In genomic region chr15:90930861-90931629, GRCh38 we compare ENCODE assay signal across 1 cellular context.
TF ChIP-seq lines count a peak whose summit lies in the region.

No MANE protein-coding gene starts in this region.

TF ChIP-seq in K562, 482 proteins besides CTCF, POLR2A, EP300 and RAD21 (continued from another document and continues in another):
- no peak for TF ChIP-seq ZNF398 (CRISPR knock-in tag; IDR thresholded peaks at IDR 0.05)
- 0 out of 2 replicates have a peak, but pooled peaks have one; percentile 10 for TF ChIP-seq FOXJ2 (tag; IDR thresholded peaks at IDR 0.05)
- TF ChIP-seq, protein P1, sequence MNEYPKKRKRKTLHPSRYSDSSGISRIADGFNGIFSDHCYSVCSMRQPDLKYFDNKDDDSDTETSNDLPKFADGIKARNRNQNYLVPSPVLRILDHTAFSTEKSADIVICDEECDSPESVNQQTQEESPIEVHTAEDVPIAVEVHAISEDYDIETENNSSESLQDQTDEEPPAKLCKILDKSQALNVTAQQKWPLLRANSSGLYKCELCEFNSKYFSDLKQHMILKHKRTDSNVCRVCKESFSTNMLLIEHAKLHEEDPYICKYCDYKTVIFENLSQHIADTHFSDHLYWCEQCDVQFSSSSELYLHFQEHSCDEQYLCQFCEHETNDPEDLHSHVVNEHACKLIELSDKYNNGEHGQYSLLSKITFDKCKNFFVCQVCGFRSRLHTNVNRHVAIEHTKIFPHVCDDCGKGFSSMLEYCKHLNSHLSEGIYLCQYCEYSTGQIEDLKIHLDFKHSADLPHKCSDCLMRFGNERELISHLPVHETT (CRISPR knock-in tag; conservative IDR thresholded peaks at IDR 0.05 in 1 of 2, IDR thresholded peaks at IDR 0.05 in 1 of 2), result no peak
- no peak for TF ChIP-seq ZNF354B (CRISPR knock-in tag; IDR thresholded peaks at IDR 0.05)
- no peak for TF ChIP-seq ZNF224 (CRISPR knock-in tag; IDR thresholded peaks at IDR 0.05)
- no peak; the same call in 1 of the 2 replicates for TF ChIP-seq ATF6 (CRISPR knock-in tag; IDR thresholded peaks at IDR 0.05)
- TF ChIP-seq CHD1 (IDR thresholded peaks at IDR 0.05; ENCODE audit: low read length), result peak; percentile 24
- TF ChIP-seq ARID1B (IDR thresholded peaks at IDR 0.05), result no peak
- TF ChIP-seq ZNF830 (CRISPR knock-in tag; IDR thresholded peaks at IDR 0.05), result no peak
- TF ChIP-seq MYBL2 (IDR thresholded peaks at IDR 0.05; ENCODE audit: low read depth), result no peak
- no peak for TF ChIP-seq MYBL2 (CRISPR knock-in tag; IDR thresholded peaks at IDR 0.05; ENCODE audit: borderline replicate concordance)
- TF ChIP-seq RBBP5 (IDR thresholded peaks at IDR 0.05; ENCODE audit: borderline replicate concordance, insufficient read depth, low read length, poor library complexity, severe bottlenecking), result no peak
- TF ChIP-seq, protein P2, sequence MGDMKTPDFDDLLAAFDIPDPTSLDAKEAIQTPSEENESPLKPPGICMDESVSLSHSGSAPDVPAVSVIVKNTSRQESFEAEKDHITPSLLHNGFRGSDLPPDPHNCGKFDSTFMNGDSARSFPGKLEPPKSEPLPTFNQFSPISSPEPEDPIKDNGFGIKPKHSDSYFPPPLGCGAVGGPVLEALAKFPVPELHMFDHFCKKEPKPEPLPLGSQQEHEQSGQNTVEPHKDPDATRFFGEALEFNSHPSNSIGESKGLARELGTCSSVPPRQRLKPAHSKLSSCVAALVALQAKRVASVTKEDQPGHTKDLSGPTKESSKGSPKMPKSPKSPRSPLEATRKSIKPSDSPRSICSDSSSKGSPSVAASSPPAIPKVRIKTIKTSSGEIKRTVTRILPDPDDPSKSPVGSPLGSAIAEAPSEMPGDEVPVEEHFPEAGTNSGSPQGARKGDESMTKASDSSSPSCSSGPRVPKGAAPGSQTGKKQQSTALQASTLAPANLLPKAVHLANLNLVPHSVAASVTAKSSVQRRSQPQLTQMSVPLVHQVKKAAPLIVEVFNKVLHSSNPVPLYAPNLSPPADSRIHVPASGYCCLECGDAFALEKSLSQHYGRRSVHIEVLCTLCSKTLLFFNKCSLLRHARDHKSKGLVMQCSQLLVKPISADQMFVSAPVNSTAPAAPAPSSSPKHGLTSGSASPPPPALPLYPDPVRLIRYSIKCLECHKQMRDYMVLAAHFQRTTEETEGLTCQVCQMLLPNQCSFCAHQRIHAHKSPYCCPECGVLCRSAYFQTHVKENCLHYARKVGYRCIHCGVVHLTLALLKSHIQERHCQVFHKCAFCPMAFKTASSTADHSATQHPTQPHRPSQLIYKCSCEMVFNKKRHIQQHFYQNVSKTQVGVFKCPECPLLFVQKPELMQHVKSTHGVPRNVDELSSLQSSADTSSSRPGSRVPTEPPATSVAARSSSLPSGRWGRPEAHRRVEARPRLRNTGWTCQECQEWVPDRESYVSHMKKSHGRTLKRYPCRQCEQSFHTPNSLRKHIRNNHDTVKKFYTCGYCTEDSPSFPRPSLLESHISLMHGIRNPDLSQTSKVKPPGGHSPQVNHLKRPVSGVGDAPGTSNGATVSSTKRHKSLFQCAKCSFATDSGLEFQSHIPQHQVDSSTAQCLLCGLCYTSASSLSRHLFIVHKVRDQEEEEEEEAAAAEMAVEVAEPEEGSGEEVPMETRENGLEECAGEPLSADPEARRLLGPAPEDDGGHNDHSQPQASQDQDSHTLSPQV (IDR thresholded peaks at IDR 0.05), result 0 out of 2 replicates have a peak, but pooled peaks have one; percentile 30
- no peak for TF ChIP-seq MTA2 (IDR thresholded peaks at IDR 0.05; ENCODE audit: low read depth)
- no peak for TF ChIP-seq ZMIZ1 (IDR thresholded peaks at IDR 0.05; ENCODE audit: low read depth in 2 of 2, low read length in 2 of 2)
- no peak for TF ChIP-seq ZNF407 (IDR thresholded peaks at IDR 0.05; ENCODE audit: low read depth)
- no peak for TF ChIP-seq ZBTB43 (CRISPR knock-in tag; IDR thresholded peaks at IDR 0.05)
- no peak for TF ChIP-seq CHD4 (IDR thresholded peaks at IDR 0.05; ENCODE audit: insufficient read depth, insufficient replicate concordance, low read depth, low read length, poor library complexity, severe bottlenecking)
- TF ChIP-seq JUNB (CRISPR knock-in tag; conservative IDR thresholded peaks at IDR 0.05), result no peak
- TF ChIP-seq, protein P3, sequence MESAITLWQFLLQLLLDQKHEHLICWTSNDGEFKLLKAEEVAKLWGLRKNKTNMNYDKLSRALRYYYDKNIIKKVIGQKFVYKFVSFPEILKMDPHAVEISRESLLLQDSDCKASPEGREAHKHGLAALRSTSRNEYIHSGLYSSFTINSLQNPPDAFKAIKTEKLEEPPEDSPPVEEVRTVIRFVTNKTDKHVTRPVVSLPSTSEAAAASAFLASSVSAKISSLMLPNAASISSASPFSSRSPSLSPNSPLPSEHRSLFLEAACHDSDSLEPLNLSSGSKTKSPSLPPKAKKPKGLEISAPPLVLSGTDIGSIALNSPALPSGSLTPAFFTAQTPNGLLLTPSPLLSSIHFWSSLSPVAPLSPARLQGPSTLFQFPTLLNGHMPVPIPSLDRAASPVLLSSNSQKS (CRISPR knock-in tag; IDR thresholded peaks at IDR 0.05), result no peak
- TF ChIP-seq GTF2E2 (tag; IDR thresholded peaks at IDR 0.05), result 0 out of 2 replicates have a peak, but pooled peaks have one; percentile 14
- TF ChIP-seq RFX1 (IDR thresholded peaks at IDR 0.05), result no peak
- TF ChIP-seq, protein P4, sequence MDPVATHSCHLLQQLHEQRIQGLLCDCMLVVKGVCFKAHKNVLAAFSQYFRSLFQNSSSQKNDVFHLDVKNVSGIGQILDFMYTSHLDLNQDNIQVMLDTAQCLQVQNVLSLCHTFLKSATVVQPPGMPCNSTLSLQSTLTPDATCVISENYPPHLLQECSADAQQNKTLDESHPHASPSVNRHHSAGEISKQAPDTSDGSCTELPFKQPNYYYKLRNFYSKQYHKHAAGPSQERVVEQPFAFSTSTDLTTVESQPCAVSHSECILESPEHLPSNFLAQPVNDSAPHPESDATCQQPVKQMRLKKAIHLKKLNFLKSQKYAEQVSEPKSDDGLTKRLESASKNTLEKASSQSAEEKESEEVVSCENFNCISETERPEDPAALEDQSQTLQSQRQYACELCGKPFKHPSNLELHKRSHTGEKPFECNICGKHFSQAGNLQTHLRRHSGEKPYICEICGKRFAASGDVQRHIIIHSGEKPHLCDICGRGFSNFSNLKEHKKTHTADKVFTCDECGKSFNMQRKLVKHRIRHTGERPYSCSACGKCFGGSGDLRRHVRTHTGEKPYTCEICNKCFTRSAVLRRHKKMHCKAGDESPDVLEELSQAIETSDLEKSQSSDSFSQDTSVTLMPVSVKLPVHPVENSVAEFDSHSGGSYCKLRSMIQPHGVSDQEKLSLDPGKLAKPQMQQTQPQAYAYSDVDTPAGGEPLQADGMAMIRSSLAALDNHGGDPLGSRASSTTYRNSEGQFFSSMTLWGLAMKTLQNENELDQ (CRISPR knock-in tag; IDR thresholded peaks at IDR 0.05; ENCODE audit: borderline replicate concordance), result peak; percentile 50; the same call in 1 of the 2 replicates
